22 cellular contexts compared by ENCODE assay signal in genomic region chr7:97421307-97421905, GRCh38.
"Had no signal": no experiment of that assay in that cellular context is flagged by ENCODE, and none has a peak within 500 bp of the region (broad histone marks: within the 10 kb centered on the region; RNA-seq: fewer than 3 reads in every experiment).

No MANE protein-coding gene starts in this region.

- H3K36me3 ChIP-seq: esophagus muscularis mucosa, heart left ventricle, lower lobe of right lung, thyroid gland had no signal

- H3K27ac ChIP-seq: esophagus muscularis mucosa, heart left ventricle, lower lobe of right lung, thyroid gland had no signal

- H3K4me1 Mint-ChIP-seq: activated B cell treated with CpG ODN at 0.5 μM for 24 hours; activated CD4-positive, alpha-beta T cell treated with anti-CD3 and anti-CD28 coated beads for 36 hours; activated naive CD8-positive, alpha-beta T cell treated with anti-CD3 and anti-CD28 coated beads for 36 hours; central memory CD8-positive, alpha-beta T cell; naive thymus-derived CD4-positive, alpha-beta T cell had no signal

- H3K36me3 Mint-ChIP-seq: activated naive CD8-positive, alpha-beta T cell treated with anti-CD3 and anti-CD28 coated beads for 36 hours; naive thymus-derived CD4-positive, alpha-beta T cell had no signal

- H3K27me3 Mint-ChIP-seq: activated B cell treated with CpG ODN at 0.5 μM for 24 hours; activated CD4-positive, alpha-beta T cell treated with anti-CD3 and anti-CD28 coated beads for 36 hours; central memory CD8-positive, alpha-beta T cell; progenitor cell of endocrine pancreas had no signal

- ATAC-seq: activated CD4-positive, alpha-beta T cell treated with anti-CD3 and anti-CD28 coated beads for 36 hours; activated T-cell treated with anti-CD3 and anti-CD28 coated beads, Interleukin-2, amount 50 U/mL, for 4 hours; heart left ventricle; left lobe of liver; lower lobe of right lung; naive thymus-derived CD4-positive, alpha-beta T cell; stimulated activated naive CD8-positive, alpha-beta T cell treated with anti-CD3 and anti-CD28 coated beads, Interleukin-15, Interleukin-2, amounts not matched to agents 100 U/mL and 50 U/mL, for 24 hours had no signal

- DNase-seq: activated B cell treated with CpG ODN at 0.5 μM for 24 hours; activated CD4-positive, alpha-beta T cell treated with anti-CD3 and anti-CD28 coated beads for 36 hours; activated CD4-positive, alpha-beta T cell treated with anti-CD3 and anti-CD28 coated beads, Interleukin-2, amount 50 U/mL, for 4 hours; activated CD8-positive, alpha-beta memory T cell treated with anti-CD3 and anti-CD28 coated beads, Interleukin-2, amount 50 U/mL, for 48 hours; activated naive CD4-positive, alpha-beta T cell treated with Interleukin-2 at 50 U/mL for 16 hours; activated naive CD8-positive, alpha-beta T cell treated with anti-CD3 and anti-CD28 coated beads for 36 hours; activated T-cell treated with anti-CD3 and anti-CD28 coated beads, Interleukin-2, amount 50 U/mL, for 4 hours; effector memory CD4-positive, alpha-beta T cell; heart left ventricle; kidney; lower lobe of right lung; naive thymus-derived CD4-positive, alpha-beta T cell; stimulated activated CD4-positive, alpha-beta T cell treated with anti-CD3 and anti-CD28 coated beads, Interleukin-12 subunit alpha, Interleukin-12 subunit beta, amount 100 ng/mL, for 4 hours; stimulated activated CD4-positive, alpha-beta T cell treated with anti-CD3 and anti-CD28 coated beads, Interleukin-4, amount 100 ng/mL, for 4 hours; stimulated activated naive CD8-positive, alpha-beta T cell treated with anti-CD3 and anti-CD28 coated beads, Interleukin-15, Interleukin-2, amounts not matched to agents 100 U/mL and 50 U/mL, for 24 hours; thyroid gland had no signal

- H3K27ac Mint-ChIP-seq: activated B cell treated with CpG ODN at 0.5 μM for 24 hours; activated CD4-positive, alpha-beta T cell treated with anti-CD3 and anti-CD28 coated beads for 36 hours; activated naive CD8-positive, alpha-beta T cell treated with anti-CD3 and anti-CD28 coated beads for 36 hours; naive thymus-derived CD4-positive, alpha-beta T cell; progenitor cell of endocrine pancreas; T-helper 1 cell treated with Interleukin-12 subunit alpha and Interleukin-12 subunit beta and Interleukin-4 antibody, amounts not matched to agents 30 μg/mL and 1 μg/mL, for 36 hours had no signal

- H3K9me3 ChIP-seq: esophagus muscularis mucosa, heart left ventricle, lower lobe of right lung, thyroid gland had no signal

- H3K27me3 ChIP-seq: esophagus muscularis mucosa, heart left ventricle, thyroid gland had no signal

- H3K4me3 ChIP-seq: esophagus muscularis mucosa, heart left ventricle, lower lobe of right lung, thyroid gland had no signal

- H3K9me3 Mint-ChIP-seq: activated B cell treated with CpG ODN at 0.5 μM for 24 hours; activated T-cell treated with anti-CD3 and anti-CD28 coated beads, Interleukin-2, amount 50 U/mL, for 4 hours; T-helper 1 cell treated with Interleukin-12 subunit alpha and Interleukin-12 subunit beta and Interleukin-4 antibody, amounts not matched to agents 30 μg/mL and 1 μg/mL, for 36 hours had no signal

- H3K4me1 ChIP-seq: esophagus muscularis mucosa, heart left ventricle, lower lobe of right lung, thyroid gland had no signal

- H3K4me3 Mint-ChIP-seq: activated B cell treated with CpG ODN at 0.5 μM for 24 hours; activated CD4-positive, alpha-beta T cell treated with anti-CD3 and anti-CD28 coated beads for 36 hours; activated naive CD8-positive, alpha-beta T cell treated with anti-CD3 and anti-CD28 coated beads for 36 hours; activated T-cell treated with anti-CD3 and anti-CD28 coated beads, Interleukin-2, amount 50 U/mL, for 4 hours; central memory CD8-positive, alpha-beta T cell; naive thymus-derived CD4-positive, alpha-beta T cell; neural crest cell; T-helper 1 cell treated with Interleukin-12 subunit alpha and Interleukin-12 subunit beta and Interleukin-4 antibody, amounts not matched to agents 30 μg/mL and 1 μg/mL, for 36 hours had no signal
